ENCODE assay signal across 10 cellular contexts in genomic region chr2:233209978-233210680, GRCh38. TPM values are rescaled to one million over a fixed set of nuclear protein-coding genes. Genes with fewer than 3 reads are reported as not detected.
DNase-seq lines count a peak whose midpoint lies in the region; ATAC-seq and TF ChIP-seq lines count a peak whose summit lies in the region.
"Had no signal": no experiment of that assay in that cellular context is flagged by ENCODE, and none has a peak within 500 bp of the region (broad histone marks: within the 10 kb centered on the region; RNA-seq: fewer than 3 reads in every experiment).

No MANE protein-coding gene starts in this region.

- no peak overlapping the region for H3K27ac ChIP-seq in foreskin keratinocyte

- no peaks in the 10 kb centered on the region for H3K27me3 Mint-ChIP-seq in T-helper 2 cell treated with Interferon-gamma antibody and Interleukin-4, amounts not matched to agents 5 μg/mL and 100 μg/mL, for 36 hours (ENCODE audit: low read depth)
- H3K27me3 Mint-ChIP-seq in T-helper 17 cell = no peaks in the 10 kb centered on the region

- H3K27me3 ChIP-seq in foreskin keratinocyte = peaks cover 60% of the 10 kb centered on the region

- no peaks in the 10 kb centered on the region for H3K9me3 Mint-ChIP-seq in T-helper 2 cell treated with Interferon-gamma antibody and Interleukin-4, amounts not matched to agents 5 μg/mL and 100 μg/mL, for 36 hours
- H3K9me3 Mint-ChIP-seq in stimulated activated effector memory CD8-positive, alpha-beta T cell treated with anti-CD3 and anti-CD28 coated beads, Interleukin-12 subunit alpha, Interleukin-12 subunit beta, amount 100 ng/mL, for 72 hours = no peaks in the 10 kb centered on the region
- H3K9me3 Mint-ChIP-seq: HFFc6 had no signal

- H3K27ac Mint-ChIP-seq in T-helper 2 cell treated with Interferon-gamma antibody and Interleukin-4, amounts not matched to agents 5 μg/mL and 100 μg/mL, for 36 hours = peak overlapping the region; percentile 68
- peak overlapping the region; percentile 84 for H3K27ac Mint-ChIP-seq in T-helper 17 cell
- H3K27ac Mint-ChIP-seq in stimulated activated effector memory CD8-positive, alpha-beta T cell treated with anti-CD3 and anti-CD28 coated beads, Interleukin-12 subunit alpha, Interleukin-12 subunit beta, amount 100 ng/mL, for 72 hours = peak overlapping the region; percentile 55
- H3K27ac Mint-ChIP-seq: HFFc6 had no signal

- H3K36me3 Mint-ChIP-seq in T-helper 2 cell treated with Interferon-gamma antibody and Interleukin-4, amounts not matched to agents 5 μg/mL and 100 μg/mL, for 36 hours (ENCODE audit: low read depth) = peaks cover 18% of the 10 kb centered on the region
- peaks cover 8% of the 10 kb centered on the region for H3K36me3 Mint-ChIP-seq in T-helper 17 cell (ENCODE audit: low read depth)
- peaks cover 37% of the 10 kb centered on the region for H3K36me3 Mint-ChIP-seq in stimulated activated effector memory CD8-positive, alpha-beta T cell treated with anti-CD3 and anti-CD28 coated beads, Interleukin-12 subunit alpha, Interleukin-12 subunit beta, amount 100 ng/mL, for 72 hours

- no peaks in the 10 kb centered on the region for H3K9me3 ChIP-seq in T-helper 17 cell (ENCODE audit: control insufficient read depth, low read length, poor library complexity, severe bottlenecking)

- no peaks in the 10 kb centered on the region for H3K4me1 ChIP-seq in foreskin keratinocyte

- no peak for TF ChIP-seq CTCF in foreskin keratinocyte (conservative IDR thresholded peaks at IDR 0.05)

- ATAC-seq in T-helper 17 cell (no peak), foreskin keratinocyte (peak; percentile 8), GM19395 (IDR thresholded peaks at IDR 0.05; ENCODE audit: unreplicated experiment) (no peak)
- ATAC-seq in stimulated activated effector memory CD8-positive, alpha-beta T cell treated with anti-CD3 and anti-CD28 coated beads, Interleukin-12 subunit alpha, Interleukin-12 subunit beta, amount 100 ng/mL, for 72 hours = no peak

- no peak overlapping the region for H3K4me3 Mint-ChIP-seq in T-helper 2 cell treated with Interferon-gamma antibody and Interleukin-4, amounts not matched to agents 5 μg/mL and 100 μg/mL, for 36 hours
- H3K4me3 Mint-ChIP-seq in T-helper 17 cell = no peak overlapping the region
- H3K4me3 Mint-ChIP-seq in stimulated activated effector memory CD8-positive, alpha-beta T cell treated with anti-CD3 and anti-CD28 coated beads, Interleukin-12 subunit alpha, Interleukin-12 subunit beta, amount 100 ng/mL, for 72 hours = no peak overlapping the region
- H3K4me3 Mint-ChIP-seq: HFFc6 had no signal

- H3K4me1 Mint-ChIP-seq in T-helper 2 cell treated with Interferon-gamma antibody and Interleukin-4, amounts not matched to agents 5 μg/mL and 100 μg/mL, for 36 hours (ENCODE audit: low read depth) = peaks cover 3% of the 10 kb centered on the region
- H3K4me1 Mint-ChIP-seq in T-helper 17 cell = peaks cover 12% of the 10 kb centered on the region
- H3K4me1 Mint-ChIP-seq in stimulated activated effector memory CD8-positive, alpha-beta T cell treated with anti-CD3 and anti-CD28 coated beads, Interleukin-12 subunit alpha, Interleukin-12 subunit beta, amount 100 ng/mL, for 72 hours = peaks cover 11% of the 10 kb centered on the region

- DNase-seq in T-helper 2 cell treated with Interferon-gamma antibody and Interleukin-4, amounts not matched to agents 5 μg/mL and 100 μg/mL, for 36 hours (ENCODE audit: low spot score) = no peak
- DNase-seq in T-helper 2 cell (no peak), T-helper 17 cell (no peak), foreskin keratinocyte (peak in 1 of 2 donors; percentile 20), midbrain (lab: John Stamatoyannopoulos, UW) (no peak)
- no peak for DNase-seq in stimulated activated effector memory CD8-positive, alpha-beta T cell treated with anti-CD3 and anti-CD28 coated beads, Interleukin-12 subunit alpha, Interleukin-12 subunit beta, amount 100 ng/mL, for 72 hours (ENCODE audit: low spot score in 2 of 2)
- no peak for DNase-seq in NK-92 treated with Interleukin-12 subunit alpha and Interleukin-12 subunit beta, amount 100 ng/mL, for 24 hours (lab: John Stamatoyannopoulos, UW)
- DNase-seq: NCI-H1436 treated with DMSO at 0.1 percent for 48 hours had no signal

RNA-seq across cellular contexts. Expression of gene ATG16L1, which starts 41.3 kb away (rescaled TPM):
- 100 to 1,000 TPM in 1 of 2 donors, 10 to 100 TPM in 1; 87.3 to 115 TPM for total RNA-seq in T-helper 17 cell
- total RNA-seq in foreskin keratinocyte = 25.8 and 29.3 TPM in 2 replicates
- 12.6 and 13.3 TPM in 2 replicates for polyA plus RNA-seq in foreskin keratinocyte
